In the genomic region with DNA sequence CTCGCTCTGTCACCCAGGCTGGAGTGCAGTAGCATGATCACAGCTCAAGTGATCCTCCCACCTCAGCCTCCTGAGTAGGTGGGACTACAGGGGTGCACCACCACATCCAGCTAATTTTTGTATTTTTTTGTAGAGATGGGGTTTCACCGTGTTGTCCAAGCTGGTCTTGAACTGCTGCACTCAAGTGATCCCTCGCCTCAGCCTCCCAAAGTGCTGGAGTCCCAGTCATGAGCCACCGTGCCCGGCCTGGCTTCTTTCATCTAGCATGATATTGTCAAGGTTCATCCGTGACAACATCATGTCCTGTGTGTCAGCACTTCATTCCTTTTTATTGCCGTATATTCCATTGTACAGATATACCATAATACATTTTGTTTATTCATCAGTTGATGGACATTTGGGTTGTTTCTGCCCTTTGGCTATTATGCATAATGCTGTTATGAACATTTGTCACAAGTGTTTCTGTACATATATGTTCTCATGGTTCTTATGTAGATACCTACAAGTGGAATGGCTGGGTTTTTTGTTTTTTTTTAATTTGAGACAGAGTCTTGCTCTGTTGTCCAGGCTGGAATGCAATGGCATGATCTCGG, we compare ENCODE assay signal across 2 cellular contexts.
TF ChIP-seq lines count a peak whose summit lies in the region.

No MANE protein-coding gene starts in this region.

TF ChIP-seq in HEK293, 187 proteins besides CTCF, POLR2A, EP300 and RAD21:
- TF ChIP-seq ZNF10 (tag by site-specific recombination; IDR thresholded peaks at IDR 0.05), result peak; percentile 91
- no peak for TF ChIP-seq ZSCAN4 (tag by site-specific recombination; IDR thresholded peaks at IDR 0.05)
TF ChIP-seq in HEK293: peak in this region for 1.

TF ChIP-seq in K562, 482 proteins besides CTCF, POLR2A, EP300 and RAD21:
- TF ChIP-seq MCM5 (IDR thresholded peaks at IDR 0.05; ENCODE audit: low read depth), result no peak
- TF ChIP-seq BCOR (IDR thresholded peaks at IDR 0.05), result 0 out of 2 replicates have a peak, but pooled peaks have one; percentile 12
- no peak for TF ChIP-seq HSF4 (CRISPR knock-in tag; IDR thresholded peaks at IDR 0.05; ENCODE audit: borderline replicate concordance)
- TF ChIP-seq ZNF551 (CRISPR knock-in tag; IDR thresholded peaks at IDR 0.05), result no peak
- TF ChIP-seq POLR3G (IDR thresholded peaks at IDR 0.05; ENCODE audit: extremely low read depth, insufficient read length, insufficient replicate concordance), result no peak
- no peak for TF ChIP-seq YBX1 (IDR thresholded peaks at IDR 0.05)
- no peak for TF ChIP-seq MTA1 (IDR thresholded peaks at IDR 0.05; ENCODE audit: borderline replicate concordance)
